ENCODE assay signal across 8 cellular contexts in genomic region chr11:33329705-33330329, GRCh38. TPM values are rescaled to one million over a fixed set of nuclear protein-coding genes. Genes with fewer than 3 reads are reported as not detected.
DNase-seq lines count a peak whose midpoint lies in the region; ATAC-seq, FAIRE-seq and TF ChIP-seq lines count a peak whose summit lies in the region.

No MANE protein-coding gene starts in this region.

- H2AFZ ChIP-seq in PC-9 = no peak overlapping the region

- peaks cover 7% of the 10 kb centered on the region; the same call in 1 of the 2 replicates for H3F3A ChIP-seq in PC-9 (ENCODE audit: insufficient read depth, low read depth)

- TF ChIP-seq CTCF in AG09319 (IDR thresholded peaks at IDR 0.05; ENCODE audit: low read depth, low read length) = peak; percentile 54
- peak; percentile 83 for TF ChIP-seq CTCF in PC-9 (conservative IDR thresholded peaks at IDR 0.05)
- TF ChIP-seq CTCF in adrenal gland (IDR thresholded peaks at IDR 0.05) = peak; percentile 54 to 71 (median 68)

- intact Hi-C loops in PC-9 (cut with micrococcal nuclease; ENCODE audit: unreplicated experiment) (loop anchor here (1.0 to 10.0 kb wide), 3 partner anchors 164 to 615 kb away; no protein-coding TSS in a partner anchor), adrenal gland (cut with DNase I) (loop anchor here (5.0 to 10.0 kb wide), 3 partner anchors 75 to 165 kb away; partner anchors contain the start of genes CSTF3 (in 1 of the 2) and HIPK3 (in 1 of the 2)), left ventricle myocardium superior (cut with micrococcal nuclease) (loop anchor here (5.0 kb wide), 2 partner anchors 73 to 163 kb away; partner anchors contain the start of gene HIPK3)

- POLR2A ChIA-PET in PC-9 (lab: Charles Lee; ENCODE audit: unreplicated experiment) = no interaction called here

- no peak overlapping the region for H3K4me3 ChIP-seq in PC-9
- H3K4me3 ChIP-seq in adrenal gland = no peak overlapping the region
- H3K4me3 ChIP-seq in skeletal muscle cell (ENCODE audit: low read depth, low read length) = no peak overlapping the region

- peak; percentile 76 for FAIRE-seq in GM18507 (lab: Jason Lieb, UNC)

- CTCF ChIA-PET in PC-9 (lab: Charles Lee) = interaction anchor here (0.5 to 1.1 kb wide), 6 partner anchors 13 to 427 kb away, joined by 3 to 22 read pairs (median 4); no protein-coding TSS in a partner anchor

- DNase-seq in AG09319 (ENCODE audit: extremely low read depth, low read depth) (peak; percentile 22), GM18507 (ENCODE audit: extremely low spot score, insufficient read length, low read depth) (no peak), HUDEP-2 (lab: John Stamatoyannopoulos, UW; ENCODE audit: unreplicated experiment in 76 of 76) (peak in 50 of 76 experiments; percentile 3 to 67 (median 32)), PC-9 (peak; percentile 27 to 42), adrenal gland (peak; percentile 45 to 79 (median 57)), left ventricle myocardium superior (no peak), skeletal muscle cell (ENCODE audit: low read depth) (peak; percentile 27)

- BruUV-seq in PC-9 (replicated peaks; lab: Mats Ljungman, UMichigan) = no TSS peak

- H3K4me2 ChIP-seq in PC-9 = no peak overlapping the region

- peak; percentile 72 for ATAC-seq in left ventricle myocardium superior
- ATAC-seq in GM18519 (IDR thresholded peaks at IDR 0.05; ENCODE audit: low FRiP score, unreplicated experiment) = no peak

- 13 to 25% (median 16%) methylated on average over 4 of the region's 4 CpGs for WGBS in adrenal gland, 4 donors

- H3K9me2 ChIP-seq in PC-9 (ENCODE audit: insufficient read depth) = 0 out of 2 replicates have a peak, but pooled peaks cover 3% of the 10 kb centered on the region

- H3K9me3 ChIP-seq in PC-9 (ENCODE audit: insufficient read depth, low read depth) (no peaks in the 10 kb centered on the region), adrenal gland (replicated peaks in 1 of 3) (no peaks in the 10 kb centered on the region)

- peaks cover 36% of the 10 kb centered on the region for H3K79me2 ChIP-seq in PC-9 (ENCODE audit: low read depth)

- H3K27me3 ChIP-seq in PC-9 (ENCODE audit: insufficient read depth, low read depth) (no peaks in the 10 kb centered on the region), adrenal gland (no peaks in the 10 kb centered on the region)

- H3K27ac ChIP-seq in PC-9 (no peak overlapping the region), adrenal gland (no peak overlapping the region)

- H4K20me1 ChIP-seq in PC-9 (ENCODE audit: insufficient read depth) = peaks cover 8% of the 10 kb centered on the region; the same call in 1 of the 2 replicates

- TF ChIP-seq POLR2A in adrenal gland (IDR thresholded peaks at IDR 0.05) = no peak

- H3K4me1 ChIP-seq in PC-9 (replicated peaks; ENCODE audit: insufficient read depth) = no peaks in the 10 kb centered on the region
- peaks cover 0 to 10% of the 10 kb centered on the region in 2 donors for H3K4me1 ChIP-seq in adrenal gland (replicated peaks in 1 of 2)

- H3K36me3 ChIP-seq in PC-9 (ENCODE audit: low read depth) (0 out of 2 replicates have a peak, but pooled peaks cover 14% of the 10 kb centered on the region), adrenal gland (replicated peaks in 1 of 2) (no peaks in the 10 kb centered on the region)

RNA-seq across cellular contexts. Expression of gene KIAA1549L, which starts 46.1 kb away (rescaled TPM):
- total RNA-seq in PC-9 (2021) (2.0 and 3.5 TPM in 2 replicates), adrenal gland (1 to 10 TPM in 3 of 8 donors, under 1 TPM in 5; 0.17 to 5.3 (median 0.79) TPM), left ventricle myocardium superior (0.10 TPM)
- polyA plus RNA-seq in adrenal gland = under 1 TPM; 0.20 to 0.33 (median 0.24) TPM

Comparison
In these comparisons a context has a peak if more than half of its experiments do, and no peak if none do; other contexts are left out.
1. DNase-seq: peak in AG09319 (single experiment), HUDEP-2 (50 of 76), PC-9 (2 of 2), adrenal gland (7 of 7) and skeletal muscle cell (single experiment); none in GM18507 (single experiment) and left ventricle myocardium superior (single experiment).
2. Peak in every context shown above with its lines, with median percentiles within 50 percentile points of each other: CTCF ChIP-seq.